13 cellular contexts compared by ENCODE assay signal in genomic region chr10:77186936-77187335, GRCh38.
DNase-seq lines count a peak whose midpoint lies in the region; TF ChIP-seq lines count a peak whose summit lies in the region.
"Had no signal": no experiment of that assay in that cellular context is flagged by ENCODE, and none has a peak within 500 bp of the region (broad histone marks: within the 10 kb centered on the region; RNA-seq: fewer than 3 reads in every experiment).

No MANE protein-coding gene starts in this region.

- no TSS peak for BruUV-seq in mammary epithelial cell (replicated peaks; lab: Mats Ljungman, UMichigan)

- peak overlapping the region; percentile 43 for H2AFZ ChIP-seq in mammary epithelial cell (ENCODE audit: low read depth, low read length)

- no peaks in the 10 kb centered on the region for H3K9me3 ChIP-seq in mammary epithelial cell (replicated peaks; ENCODE audit: insufficient read depth, low read length)
- H3K9me3 ChIP-seq: A549 had no signal

- no peaks in the 10 kb centered on the region for H3K27me3 ChIP-seq in mammary epithelial cell (ENCODE audit: insufficient read depth, low read length)

- peak overlapping the region; percentile 37 for H3K4me2 ChIP-seq in mammary epithelial cell (ENCODE audit: insufficient read depth, low read depth, low read length)
- H3K4me2 ChIP-seq: A549 had no signal

- DNase-seq in EH (ENCODE audit: low read depth) (peak; percentile 75), M059J (ENCODE audit: low read depth) (peak; percentile 86), mammary epithelial cell (peak; percentile 52), renal cortical epithelial cell (ENCODE audit: low read depth) (peak; percentile 32), dedifferentiated amniotic fluid mesenchymal stem cell (ENCODE audit: extremely low spot score) (no peak), head of caudate nucleus (no peak)
- DNase-seq in activated effector memory CD4-positive, alpha-beta T cell treated with Interleukin-2 at 50 U/mL for 16 hours, result no peak
- DNase-seq in activated naive CD4-positive, alpha-beta T cell treated with anti-CD3 and anti-CD28 coated beads, Interleukin-2, amount 50 U/mL, for 16 hours, result no peak
- DNase-seq: CD4-positive, alpha-beta T cell; NCI-H1930; NCI-H524; SIG-M5 had no signal

- H3K27ac ChIP-seq in mammary epithelial cell (ENCODE audit: insufficient read depth, low read depth, low read length), result no peak overlapping the region
- H3K27ac ChIP-seq: A549 had no signal

- dilution Hi-C loops in mammary epithelial cell (cut with HindIII; ENCODE audit: low sequenced_read_pairs), result loop anchor here (5.0 kb wide), 1 partner anchor 575 kb away; no protein-coding TSS in a partner anchor

- no peak overlapping the region for H3K4me3 ChIP-seq in mammary epithelial cell (replicated peaks in 1 of 3; ENCODE audit: insufficient read depth in 1 of 3, low read depth in 2 of 3, low read length in 3 of 3)
- H3K4me3 ChIP-seq: A549 had no signal

- intact Hi-C loops in mammary epithelial cell (cut with micrococcal nuclease), result no loop called here
- intact Hi-C loops in head of caudate nucleus (cut with DNase I), result no loop called here

- no peaks in the 10 kb centered on the region for H3K79me2 ChIP-seq in mammary epithelial cell (ENCODE audit: insufficient read depth, low read length)

- in situ Hi-C loops in mammary epithelial cell (cut with MboI; ENCODE audit: low sequenced_read_pairs in 2 of 2), result no loop called here

- H3K4me1 ChIP-seq in mammary epithelial cell (ENCODE audit: insufficient read depth, low read length), result peaks cover 18% of the 10 kb centered on the region
- H3K4me1 ChIP-seq: A549 had no signal

- no peaks in the 10 kb centered on the region for H3K36me3 ChIP-seq in mammary epithelial cell (ENCODE audit: insufficient read depth, low read length)

- 42% methylated on average over 3 of the region's 3 CpGs for WGBS in mammary epithelial cell (ENCODE audit: low coverage, missing lambda C conversion rate)

- H4K20me1 ChIP-seq in mammary epithelial cell (ENCODE audit: insufficient read depth, low read length), result no peaks in the 10 kb centered on the region

- no peak overlapping the region for H3K9ac ChIP-seq in mammary epithelial cell (ENCODE audit: insufficient read depth, low read length)

- no peak for TF ChIP-seq CTCF in mammary epithelial cell (conservative IDR thresholded peaks at IDR 0.05 in 1 of 2, IDR thresholded peaks at IDR 0.05 in 1 of 2; ENCODE audit: extremely low read depth in 1 of 2, insufficient read depth in 1 of 2, low read depth in 1 of 2, low read length in 2 of 2)

- CTCF ChIA-PET in mammary epithelial cell (lab: Charles Lee; ENCODE audit: low non-redundant PET), result interaction anchor here (0.6 kb wide), 1 partner anchor 295 kb away, joined by 4 read pairs; no protein-coding TSS in a partner anchor

Comparison
In these comparisons a context has a peak if more than half of its experiments do, and no peak if none do; other contexts are left out.
1. DNase-seq: peak in EH (single experiment), M059J (single experiment), mammary epithelial cell (single experiment) and renal cortical epithelial cell (single experiment); none in activated effector memory CD4-positive, alpha-beta T cell treated with Interleukin-2 at 50 U/mL for 16 hours (single experiment), dedifferentiated amniotic fluid mesenchymal stem cell (single experiment), head of caudate nucleus (0 of 42) and activated naive CD4-positive, alpha-beta T cell treated with anti-CD3 and anti-CD28 coated beads, Interleukin-2, amount 50 U/mL, for 16 hours (single experiment).